In genomic region chr10:69043931-69044531, GRCh38 we compare ENCODE assay signal across 10 cellular contexts. TPM values are rescaled to one million over a fixed set of nuclear protein-coding genes. Genes with fewer than 3 reads are reported as not detected.
DNase-seq lines count a peak whose midpoint lies in the region; ATAC-seq and TF ChIP-seq lines count a peak whose summit lies in the region.
"Had no signal": no experiment of that assay in that cellular context is flagged by ENCODE, and none has a peak within 500 bp of the region (broad histone marks: within the 10 kb centered on the region; RNA-seq: fewer than 3 reads in every experiment).

No MANE protein-coding gene starts in this region.

- H3K4me2 ChIP-seq in OCI-LY7 (ENCODE audit: low read length): peak overlapping the region; percentile 22; the same call in 1 of the 2 replicates

- no peaks in the 10 kb centered on the region for H3K27me3 ChIP-seq in effector memory CD4-positive, alpha-beta T cell (replicated peaks; ENCODE audit: control insufficient read depth, insufficient read depth, low read length, poor library complexity, severe bottlenecking)

- CTCF ChIA-PET in GM10248 (lab: Yijun Ruan, JAX): interaction anchor here (1.0 to 13.3 kb wide), 5 partner anchors 13 to 364 kb away, joined by 3 to 96 read pairs (median 11); no protein-coding TSS in a partner anchor
- CTCF ChIA-PET in OCI-LY7 (lab: Charles Lee; ENCODE audit: unreplicated experiment): interaction anchor here (1.0 kb wide), 1 partner anchor 18 kb away, joined by 3 read pairs; no protein-coding TSS in a partner anchor

- no peaks in the 10 kb centered on the region for H3K9me2 ChIP-seq in OCI-LY7 (ENCODE audit: insufficient read depth, low read length)

- ATAC-seq in GM21528 (IDR thresholded peaks at IDR 0.05; ENCODE audit: low FRiP score, unreplicated experiment): peak; percentile 42
- ATAC-seq: left colon had no signal

- no peaks in the 10 kb centered on the region for H3K79me2 ChIP-seq in OCI-LY7 (ENCODE audit: insufficient read depth, low read depth, low read length)

- POLR2A ChIA-PET in GM10248 (lab: Yijun Ruan, JAX): interaction anchor here (0.6 to 3.0 kb wide), 4 partner anchors 22 to 87 kb away, joined by 3 to 9 read pairs (median 5); partner anchors contain the start of gene SRGN
- POLR2A ChIA-PET in OCI-LY7 (lab: Charles Lee): interaction anchor here (0.6 to 1.2 kb wide), 3 partner anchors 12 to 161 kb away, joined by 3 to 4 read pairs (median 3); no protein-coding TSS in a partner anchor

- no peaks in the 10 kb centered on the region for H3K36me3 ChIP-seq in OCI-LY7 (ENCODE audit: insufficient read depth, low read length)
- no peaks in the 10 kb centered on the region for H3K36me3 ChIP-seq in effector memory CD4-positive, alpha-beta T cell (ENCODE audit: control insufficient read depth, insufficient read depth, low read length)

- peaks cover 12% of the 10 kb centered on the region for H3K4me1 ChIP-seq in OCI-LY7 (ENCODE audit: insufficient read depth, low read length, poor library complexity, severe bottlenecking)
- H3K4me1 ChIP-seq in effector memory CD4-positive, alpha-beta T cell (ENCODE audit: control insufficient read depth, insufficient read depth, low read length, poor library complexity, severe bottlenecking): peaks cover 18% of the 10 kb centered on the region

- peak; percentile 50 for DNase-seq in GM10248 (ENCODE audit: extremely low spot score)
- peak; percentile 36 for DNase-seq in OCI-LY7 (ENCODE audit: low spot score)
- peak in 1 of 3 donors; percentile 6 for DNase-seq in effector memory CD4-positive, alpha-beta T cell
- no peak for DNase-seq in NCI-H2107 (lab: John Stamatoyannopoulos, UW)
- DNase-seq in NCI-H187 (lab: John Stamatoyannopoulos, UW): no peak
- DNase-seq in DMS 273 (lab: John Stamatoyannopoulos, UW; ENCODE audit: unreplicated experiment): no peak
- DNase-seq in SW 1271 (lab: John Stamatoyannopoulos, UW): no peak
- DNase-seq: left colon; stimulated activated CD8-positive, alpha-beta memory T cell treated with anti-CD3 and anti-CD28 coated beads, Interleukin-4, amount 100 ng/mL, for 48 hours had no signal

- H3K9me3 ChIP-seq in OCI-LY7 (ENCODE audit: low read length): no peaks in the 10 kb centered on the region
- no peaks in the 10 kb centered on the region for H3K9me3 ChIP-seq in effector memory CD4-positive, alpha-beta T cell (ENCODE audit: control insufficient read depth, low read length)

- TF ChIP-seq CTCF in GM10248 (IDR thresholded peaks at IDR 0.05; ENCODE audit: control extremely low read depth, extremely low read depth, low read depth, missing control alignments) (no peak), OCI-LY7 (conservative IDR thresholded peaks at IDR 0.05; ENCODE audit: low read length) (no peak)

- BruUV-seq in OCI-LY7 (replicated peaks; lab: Mats Ljungman, UMichigan): no TSS peak

- intact Hi-C loops in OCI-LY7 (cut with micrococcal nuclease; ENCODE audit: unreplicated experiment): no loop called here

- H2AFZ ChIP-seq in OCI-LY7 (ENCODE audit: low read length): peak overlapping the region; percentile 98

- no peaks in the 10 kb centered on the region for H4K20me1 ChIP-seq in OCI-LY7 (ENCODE audit: insufficient read depth, low read length)

- H3K4me3 ChIP-seq in OCI-LY7 (ENCODE audit: low read depth, low read length, poor library complexity, severe bottlenecking): no peak overlapping the region
- H3K4me3 ChIP-seq in effector memory CD4-positive, alpha-beta T cell (ENCODE audit: insufficient read depth, low read depth, low read length, poor library complexity, severe bottlenecking): no peak overlapping the region

- H3K27ac ChIP-seq in OCI-LY7 (ENCODE audit: low read depth, low read length, poor library complexity, severe bottlenecking): no peak overlapping the region
- H3K27ac ChIP-seq in effector memory CD4-positive, alpha-beta T cell (ENCODE audit: insufficient read depth, low read length, poor library complexity, severe bottlenecking): peak overlapping the region; percentile 49

RNA-seq across cellular contexts. Expression of gene SRGN, which starts 43.9 kb away (rescaled TPM):
- total RNA-seq in OCI-LY7 (2014; rRNA removed; shearing (Covaris generic)): 15.1 and 16.3 TPM in 2 replicates
- total RNA-seq in OCI-LY7 (2022): 5.8 and 9.1 TPM in 2 replicates

RNA-seq across cellular contexts. Expression of gene KIFBP, which starts 55.4 kb away (rescaled TPM):
- total RNA-seq in OCI-LY7 (2014; rRNA removed; shearing (Covaris generic)): 11.9 and 12.6 TPM in 2 replicates
- total RNA-seq in OCI-LY7 (2022): 5.4 and 6.6 TPM in 2 replicates

Comparison
In these comparisons a context has a peak if more than half of its experiments do, and no peak if none do; other contexts are left out.
1. DNase-seq: peak in GM10248 (single experiment) and OCI-LY7 (single experiment); none in NCI-H2107 (single experiment), NCI-H187 (0 of 2), DMS 273 (single experiment) and SW 1271 (0 of 2).